Comparison of ENCODE assay signal across 1 cellular context in the genomic region with DNA sequence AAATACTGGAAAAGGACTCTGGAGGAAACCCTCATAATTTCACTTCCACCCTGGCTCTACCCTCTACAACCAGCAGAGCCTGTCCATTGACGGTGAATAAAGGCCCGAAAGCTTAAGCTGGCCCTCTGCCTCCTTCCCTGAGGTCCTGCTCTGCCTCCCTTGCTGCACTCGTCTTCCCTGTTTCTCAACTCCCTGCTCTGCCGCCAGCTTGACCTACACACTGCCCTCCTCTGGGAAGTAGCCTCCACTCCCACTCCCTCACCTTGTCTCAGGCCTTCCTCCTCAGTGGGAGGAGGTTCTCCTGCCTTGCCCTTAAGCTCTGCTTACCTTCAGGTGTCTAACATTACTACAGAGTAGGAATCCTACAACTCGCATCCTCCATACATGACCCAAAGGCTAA.
TF ChIP-seq lines count a peak whose summit lies in the region.

No MANE protein-coding gene starts in this region.

TF ChIP-seq in WTC11, 78 proteins besides CTCF, POLR2A, EP300 and RAD21:
- TF ChIP-seq, protein P1, sequence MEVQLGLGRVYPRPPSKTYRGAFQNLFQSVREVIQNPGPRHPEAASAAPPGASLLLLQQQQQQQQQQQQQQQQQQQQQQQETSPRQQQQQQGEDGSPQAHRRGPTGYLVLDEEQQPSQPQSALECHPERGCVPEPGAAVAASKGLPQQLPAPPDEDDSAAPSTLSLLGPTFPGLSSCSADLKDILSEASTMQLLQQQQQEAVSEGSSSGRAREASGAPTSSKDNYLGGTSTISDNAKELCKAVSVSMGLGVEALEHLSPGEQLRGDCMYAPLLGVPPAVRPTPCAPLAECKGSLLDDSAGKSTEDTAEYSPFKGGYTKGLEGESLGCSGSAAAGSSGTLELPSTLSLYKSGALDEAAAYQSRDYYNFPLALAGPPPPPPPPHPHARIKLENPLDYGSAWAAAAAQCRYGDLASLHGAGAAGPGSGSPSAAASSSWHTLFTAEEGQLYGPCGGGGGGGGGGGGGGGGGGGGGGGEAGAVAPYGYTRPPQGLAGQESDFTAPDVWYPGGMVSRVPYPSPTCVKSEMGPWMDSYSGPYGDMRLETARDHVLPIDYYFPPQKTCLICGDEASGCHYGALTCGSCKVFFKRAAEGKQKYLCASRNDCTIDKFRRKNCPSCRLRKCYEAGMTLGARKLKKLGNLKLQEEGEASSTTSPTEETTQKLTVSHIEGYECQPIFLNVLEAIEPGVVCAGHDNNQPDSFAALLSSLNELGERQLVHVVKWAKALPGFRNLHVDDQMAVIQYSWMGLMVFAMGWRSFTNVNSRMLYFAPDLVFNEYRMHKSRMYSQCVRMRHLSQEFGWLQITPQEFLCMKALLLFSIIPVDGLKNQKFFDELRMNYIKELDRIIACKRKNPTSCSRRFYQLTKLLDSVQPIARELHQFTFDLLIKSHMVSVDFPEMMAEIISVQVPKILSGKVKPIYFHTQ (CRISPR knock-in tag; IDR thresholded peaks at IDR 0.05) = no peak
- TF ChIP-seq ZNF121 (CRISPR knock-in tag; IDR thresholded peaks at IDR 0.05) (no peak), ZNF138 (CRISPR knock-in tag; conservative IDR thresholded peaks at IDR 0.05) (no peak)
- TF ChIP-seq, protein P2, sequence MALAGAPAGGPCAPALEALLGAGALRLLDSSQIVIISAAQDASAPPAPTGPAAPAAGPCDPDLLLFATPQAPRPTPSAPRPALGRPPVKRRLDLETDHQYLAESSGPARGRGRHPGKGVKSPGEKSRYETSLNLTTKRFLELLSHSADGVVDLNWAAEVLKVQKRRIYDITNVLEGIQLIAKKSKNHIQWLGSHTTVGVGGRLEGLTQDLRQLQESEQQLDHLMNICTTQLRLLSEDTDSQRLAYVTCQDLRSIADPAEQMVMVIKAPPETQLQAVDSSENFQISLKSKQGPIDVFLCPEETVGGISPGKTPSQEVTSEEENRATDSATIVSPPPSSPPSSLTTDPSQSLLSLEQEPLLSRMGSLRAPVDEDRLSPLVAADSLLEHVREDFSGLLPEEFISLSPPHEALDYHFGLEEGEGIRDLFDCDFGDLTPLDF (CRISPR knock-in tag; IDR thresholded peaks at IDR 0.05) = no peak
TF ChIP-seq in WTC11: peak in this region for 0.
